In the genomic region with DNA sequence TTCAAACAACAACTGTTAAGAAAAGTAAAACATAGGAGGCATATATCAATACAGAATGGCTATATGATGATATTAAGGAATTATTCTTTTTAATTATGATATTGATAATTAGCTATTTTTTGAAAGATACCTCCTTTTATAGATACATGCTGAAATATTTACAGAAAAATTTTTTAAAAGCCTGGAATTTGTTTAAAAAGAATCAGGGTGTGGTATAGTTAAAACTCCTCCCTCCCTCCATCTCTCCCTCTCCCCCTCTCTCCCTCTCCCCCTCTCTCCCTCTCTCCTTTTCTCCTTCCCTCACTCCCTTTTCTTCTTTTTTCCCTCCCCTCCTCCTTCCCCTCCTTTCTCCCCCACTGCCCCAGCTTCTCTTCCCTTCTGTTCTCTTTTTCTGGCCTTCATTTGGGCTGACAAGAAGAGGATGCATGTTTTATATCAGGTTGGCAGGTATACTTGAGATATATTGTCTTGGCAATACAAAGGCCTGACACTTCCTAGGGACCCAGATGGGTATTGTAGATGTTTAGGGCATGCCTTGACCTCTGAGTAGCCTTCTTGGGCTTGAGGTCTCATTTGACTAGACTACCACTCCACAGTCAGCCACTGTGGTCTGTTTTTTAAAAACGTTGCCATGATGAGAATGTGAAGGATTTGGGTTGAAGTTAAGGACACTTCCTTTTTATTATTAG, we compare ENCODE assay signal across 24 cellular contexts.
"Had no signal": no experiment of that assay in that cellular context is flagged by ENCODE, and none has a peak within 500 bp of the region (broad histone marks: within the 10 kb centered on the region; RNA-seq: fewer than 3 reads in every experiment).

No MANE protein-coding gene starts in this region.

- DNase-seq: cortex of kidney; effector memory CD8-positive, alpha-beta T cell; hypothalamus; immature natural killer cell; islet precursor cell; kidney glomerular epithelial cell; left colon; left ventricle myocardium inferior; lower lobe of right lung; mucosa of descending colon; naive thymus-derived CD4-positive, alpha-beta T cell; right cardiac atrium; spleen; stimulated activated CD4-positive, alpha-beta T cell treated with anti-CD3 and anti-CD28 coated beads, Interleukin-2, amount 100 ng/mL, for 48 hours; stimulated activated naive B cell treated with anti-CD40 and anti-IgM and Interleukin-4, amounts not matched to agents 10 μg/mL and 1 μg/mL and 100 μg/mL, for 72 hours; upper lobe of right lung; uterus had no signal

- H3K27ac Mint-ChIP-seq: effector memory CD8-positive, alpha-beta T cell; immature natural killer cell; naive thymus-derived CD4-positive, alpha-beta T cell; neural progenitor cell; stimulated activated naive B cell treated with anti-CD40 and anti-IgM and Interleukin-4, amounts not matched to agents 10 μg/mL and 1 μg/mL and 100 μg/mL, for 72 hours; stimulated activated naive CD8-positive, alpha-beta T cell treated with anti-CD3 and anti-CD28 coated beads, Interleukin-15, Interleukin-2, amounts not matched to agents 100 ng/mL and 50 ng/mL, for 24 hours had no signal

- H3K27me3 ChIP-seq: neural progenitor cell, spleen, tibial nerve, upper lobe of right lung, uterus had no signal

- H3K9me3 ChIP-seq: left ventricle myocardium inferior, lower lobe of right lung, mucosa of descending colon, prostate gland, spleen, thoracic aorta, tibial nerve, upper lobe of right lung, uterus had no signal

- H3K9ac ChIP-seq: neural progenitor cell had no signal

- H3K4me1 ChIP-seq: neural progenitor cell had no signal

- H3K36me3 Mint-ChIP-seq: neural progenitor cell had no signal

- H3K4me3 ChIP-seq: left ventricle myocardium inferior, lower lobe of right lung, mucosa of descending colon, neural progenitor cell, prostate gland, skin epidermis, spleen, thoracic aorta, tibial nerve, upper lobe of right lung, uterus had no signal

- H3K4me3 Mint-ChIP-seq: effector memory CD8-positive, alpha-beta T cell; immature natural killer cell; naive thymus-derived CD4-positive, alpha-beta T cell; nephron; neural progenitor cell; stimulated activated naive B cell treated with anti-CD40 and anti-IgM and Interleukin-4, amounts not matched to agents 10 μg/mL and 1 μg/mL and 100 μg/mL, for 72 hours; stimulated activated naive CD8-positive, alpha-beta T cell treated with anti-CD3 and anti-CD28 coated beads, Interleukin-15, Interleukin-2, amounts not matched to agents 100 ng/mL and 50 ng/mL, for 24 hours had no signal

- H3K27me3 Mint-ChIP-seq: effector memory CD8-positive, alpha-beta T cell; naive thymus-derived CD4-positive, alpha-beta T cell; stimulated activated naive B cell treated with anti-CD40 and anti-IgM and Interleukin-4, amounts not matched to agents 10 μg/mL and 1 μg/mL and 100 μg/mL, for 72 hours; stimulated activated naive CD8-positive, alpha-beta T cell treated with anti-CD3 and anti-CD28 coated beads, Interleukin-15, Interleukin-2, amounts not matched to agents 100 ng/mL and 50 ng/mL, for 24 hours had no signal

- H3K4me2 ChIP-seq: neural progenitor cell had no signal

- H3K36me3 ChIP-seq: left ventricle myocardium inferior, lower lobe of right lung, neural progenitor cell, prostate gland, spleen, thoracic aorta, tibial nerve, upper lobe of right lung, uterus had no signal

- H2AFZ ChIP-seq: neural progenitor cell had no signal

- H3K9me3 Mint-ChIP-seq: effector memory CD8-positive, alpha-beta T cell; immature natural killer cell; nephron; neural progenitor cell; stimulated activated naive B cell treated with anti-CD40 and anti-IgM and Interleukin-4, amounts not matched to agents 10 μg/mL and 1 μg/mL and 100 μg/mL, for 72 hours; stimulated activated naive CD8-positive, alpha-beta T cell treated with anti-CD3 and anti-CD28 coated beads, Interleukin-15, Interleukin-2, amounts not matched to agents 100 ng/mL and 50 ng/mL, for 24 hours had no signal

- H3K27ac ChIP-seq: left ventricle myocardium inferior, lower lobe of right lung, neural progenitor cell, skin epidermis, spleen, tibial nerve, upper lobe of right lung had no signal
